In genomic region chr20:43530321-43531090, GRCh38 we compare ENCODE assay signal across 20 cellular contexts. TPM values are rescaled to one million over a fixed set of nuclear protein-coding genes. Genes with fewer than 3 reads are reported as not detected.
DNase-seq lines count a peak whose midpoint lies in the region; ATAC-seq, FAIRE-seq and TF ChIP-seq lines count a peak whose summit lies in the region.
"Had no signal": no experiment of that assay in that cellular context is flagged by ENCODE, and none has a peak within 500 bp of the region (broad histone marks: within the 10 kb centered on the region; RNA-seq: fewer than 3 reads in every experiment).

No MANE protein-coding gene starts in this region.

- H3K9me3 ChIP-seq in A549 (no peaks in the 10 kb centered on the region), endodermal cell (ENCODE audit: control insufficient read depth, low read length) (no peaks in the 10 kb centered on the region), left ventricle myocardium inferior (replicated peaks) (no peaks in the 10 kb centered on the region)
- H3K9me3 ChIP-seq: right lobe of liver, upper lobe of left lung had no signal

- no peak for TF ChIP-seq POLR2A in A549 (IDR thresholded peaks at IDR 0.05; ENCODE audit: low read length)

- POLR2A ChIA-PET in A549 (lab: Yijun Ruan, JAX) = interaction anchor here (0.6 kb wide), 2 partner anchors 70 to 79 kb away, joined by 4 to 7 read pairs; no protein-coding TSS in a partner anchor

- no peak overlapping the region for H3K9ac ChIP-seq in endodermal cell (ENCODE audit: extremely low read depth, low read length, poor library complexity, severe bottlenecking)

- DNase-seq in A549 (ENCODE audit: low read depth in 1 of 2, low spot score in 1 of 2) = peak in 1 of 2 experiments; percentile 16
- DNase-seq in M059J (ENCODE audit: low read depth) = peak; percentile 29
- no peak for DNase-seq in endodermal cell
- no peak for DNase-seq in nephron progenitor cell
- DNase-seq in middle frontal gyrus (ENCODE audit: extremely low spot score, low spot score) = no peak
- no peak for DNase-seq in left ventricle myocardium inferior
- DNase-seq: activated CD4-positive, alpha-beta T cell treated with anti-CD3 and anti-CD28 coated beads, Interleukin-2, amount 10 ng/mL, durations not matched to agents 24 days and 14 days; activated naive CD4-positive, alpha-beta T cell treated with Interleukin-2 at 50 U/mL for 16 hours; CD8-positive, alpha-beta T cell; cerebellar nuclear complex; mesendoderm; NCI-H1105; NCI-H774; stimulated activated naive CD4-positive, alpha-beta T cell treated with Interleukin-2 at 50 U/mL for 16 hours; SW 1271; upper lobe of left lung had no signal

- no peaks in the 10 kb centered on the region for H3K27me3 Mint-ChIP-seq in endodermal cell (ENCODE audit: insufficient read depth)
- peaks cover 9% of the 10 kb centered on the region for H3K27me3 Mint-ChIP-seq in nephron progenitor cell (ENCODE audit: low read depth, poor library complexity)

- H3K27me3 ChIP-seq in endodermal cell (ENCODE audit: control insufficient read depth, insufficient read depth, low read length, poor library complexity, severe bottlenecking) (no peaks in the 10 kb centered on the region), left ventricle myocardium inferior (ENCODE audit: low read depth) (no peaks in the 10 kb centered on the region)
- H3K27me3 ChIP-seq: right lobe of liver, upper lobe of left lung had no signal

- H3K27ac ChIP-seq in A549 (0 out of 6 replicates have a peak overlapping the region, but pooled peaks of 1 of the 2 experiments have one; percentile 37), endodermal cell (ENCODE audit: low read depth, low read length) (no peak overlapping the region), left ventricle myocardium inferior (replicated peaks) (no peak overlapping the region)
- H3K27ac ChIP-seq: right lobe of liver, RWPE1, upper lobe of left lung had no signal

- no peak for FAIRE-seq in A549 (lab: Jason Lieb, UNC)

- H3K36me3 Mint-ChIP-seq in endodermal cell (ENCODE audit: low read depth) (peaks cover 22% of the 10 kb centered on the region), nephron progenitor cell (ENCODE audit: low read depth) (peaks cover 4% of the 10 kb centered on the region)

- H3K4me3 Mint-ChIP-seq in endodermal cell (no peak overlapping the region), nephron progenitor cell (no peak overlapping the region)
- H3K4me3 Mint-ChIP-seq: activated CD4-positive, alpha-beta T cell treated with anti-CD3 and anti-CD28 coated beads, Interleukin-2, amount 10 ng/mL, durations not matched to agents 24 days and 14 days; CD8-positive, alpha-beta T cell had no signal

- H3K4me3 ChIP-seq in A549 = no peak overlapping the region
- no peak overlapping the region for H3K4me3 ChIP-seq in endodermal cell (ENCODE audit: low read length)
- no peak overlapping the region for H3K4me3 ChIP-seq in left ventricle myocardium inferior
- H3K4me3 ChIP-seq: right lobe of liver, upper lobe of left lung had no signal

- no peaks in the 10 kb centered on the region for H3K36me3 ChIP-seq in endodermal cell (ENCODE audit: control insufficient read depth, insufficient read depth, low read length)
- no peaks in the 10 kb centered on the region for H3K36me3 ChIP-seq in left ventricle myocardium inferior
- H3K36me3 ChIP-seq: right lobe of liver had no signal

- H3K27ac Mint-ChIP-seq in endodermal cell (no peak overlapping the region), nephron progenitor cell (peak overlapping the region; percentile 19)
- H3K27ac Mint-ChIP-seq: activated CD4-positive, alpha-beta T cell treated with anti-CD3 and anti-CD28 coated beads, Interleukin-2, amount 10 ng/mL, durations not matched to agents 24 days and 14 days; CD8-positive, alpha-beta T cell had no signal

- ATAC-seq in A549 (peak; percentile 48 to 49; a peak in 4 of 6 replicates), GM18907 (IDR thresholded peaks at IDR 0.05; ENCODE audit: unreplicated experiment) (no peak), HG02840 (IDR thresholded peaks at IDR 0.05; ENCODE audit: low FRiP score, unreplicated experiment) (no peak)
- ATAC-seq: CD8-positive, alpha-beta T cell had no signal

- 73% methylated on average over 13 of the region's 14 CpGs for WGBS in A549 (ENCODE audit: missing lambda C conversion rate)
- WGBS in endodermal cell (ENCODE audit: insufficient coverage in 1 of 2, insufficient read length in 1 of 2), 2 experiments = 92 to 93% methylated on average over 13 to 14 of the region's 14 CpGs

- no peak for TF ChIP-seq EP300 in A549 (IDR thresholded peaks at IDR 0.05)

- intact Hi-C loops in left ventricle myocardium inferior (cut with micrococcal nuclease) = no loop called here

- no peak for TF ChIP-seq RAD21 in A549 (conservative IDR thresholded peaks at IDR 0.05 in 1 of 2, IDR thresholded peaks at IDR 0.05 in 1 of 2)

- H3K4me1 ChIP-seq in A549 (peaks cover 11% of the 10 kb centered on the region; the same call in 2 of the 3 replicates), endodermal cell (ENCODE audit: control insufficient read depth, insufficient read depth, low read length) (no peaks in the 10 kb centered on the region), left ventricle myocardium inferior (no peaks in the 10 kb centered on the region)
- H3K4me1 ChIP-seq: right lobe of liver, upper lobe of left lung had no signal

- TF ChIP-seq CTCF in A549 (IDR thresholded peaks at IDR 0.05) (no peak), endodermal cell (conservative IDR thresholded peaks at IDR 0.05) (peak; percentile 16), nephron progenitor cell (IDR thresholded peaks at IDR 0.05) (no peak), left ventricle myocardium inferior (IDR thresholded peaks at IDR 0.05; ENCODE audit: borderline replicate concordance) (no peak)

- H3K4me1 Mint-ChIP-seq in endodermal cell (no peaks in the 10 kb centered on the region), nephron progenitor cell (no peaks in the 10 kb centered on the region)
- H3K4me1 Mint-ChIP-seq: activated CD4-positive, alpha-beta T cell treated with anti-CD3 and anti-CD28 coated beads, Interleukin-2, amount 10 ng/mL, durations not matched to agents 24 days and 14 days had no signal

- no peaks in the 10 kb centered on the region for H3K9me3 Mint-ChIP-seq in endodermal cell
- no peaks in the 10 kb centered on the region for H3K9me3 Mint-ChIP-seq in nephron progenitor cell
- H3K9me3 Mint-ChIP-seq: activated CD4-positive, alpha-beta T cell treated with anti-CD3 and anti-CD28 coated beads, Interleukin-2, amount 10 ng/mL, durations not matched to agents 24 days and 14 days; CD8-positive, alpha-beta T cell had no signal

- no peak overlapping the region for H3K4me2 ChIP-seq in A549

- CTCF ChIA-PET in A549 (lab: Yijun Ruan, JAX) = interaction anchor here (0.5 to 6.4 kb wide), 7 partner anchors 9 to 856 kb away, joined by 3 to 55 read pairs (median 3); no protein-coding TSS in a partner anchor

TF ChIP-seq in A549, 52 proteins besides CTCF, POLR2A, EP300 and RAD21:
- TF ChIP-seq HES2 (IDR thresholded peaks at IDR 0.05) = no peak
- TF ChIP-seq BHLHE40 (IDR thresholded peaks at IDR 0.05; ENCODE audit: low read depth, low read length) = no peak
- no peak for TF ChIP-seq PHF8 (IDR thresholded peaks at IDR 0.05; ENCODE audit: borderline replicate concordance, low read depth)
- TF ChIP-seq CHD4 (IDR thresholded peaks at IDR 0.05; ENCODE audit: borderline replicate concordance) = no peak
- no peak for TF ChIP-seq MAX (IDR thresholded peaks at IDR 0.05)
- no peak for TF ChIP-seq CBX8 (IDR thresholded peaks at IDR 0.05)
- no peak for TF ChIP-seq NFE2L2 (conservative IDR thresholded peaks at IDR 0.05; ENCODE audit: low read length)
- no peak for TF ChIP-seq CEBPB (IDR thresholded peaks at IDR 0.05)
- no peak for TF ChIP-seq SMC3 (IDR thresholded peaks at IDR 0.05)
- TF ChIP-seq RNF2 (IDR thresholded peaks at IDR 0.05; ENCODE audit: borderline replicate concordance, low read depth) = no peak
- TF ChIP-seq HDAC2 (IDR thresholded peaks at IDR 0.05) = no peak
- no peak for TF ChIP-seq MAFK (IDR thresholded peaks at IDR 0.05; ENCODE audit: partially characterized antibody)
- no peak for TF ChIP-seq RCOR1 (IDR thresholded peaks at IDR 0.05; ENCODE audit: low read depth, low read length)
- TF ChIP-seq FOXS1 (CRISPR knock-in tag; IDR thresholded peaks at IDR 0.05) = no peak

RNA-seq across cellular contexts. Expression of gene L3MBTL1, which starts 23.0 kb away (rescaled TPM):
- polyA plus RNA-seq in A549 (2011; rRNA removed) (2.5 and 3.6 TPM in 2 replicates), A549 (2017; fragmentation: RNase III; extraction: RNeasy Plus Mini Kit Qiagen cat#74134 plus additional on column Dnase treatment) (2.8 to 3.8 TPM (median 3.7 TPM) in 3 replicates)
- polyA plus RNA-seq in A549 (2012; cell fraction: cytosol; rRNA removed) = 2.3 and 2.6 TPM in 2 replicates
- 21.1 and 23.1 TPM in 2 replicates for polyA plus RNA-seq in A549 (2012; cell fraction: nucleus; rRNA removed)
- 3.9 and 4.5 TPM in 2 replicates for polyA minus RNA-seq in A549 (2011; rRNA and poly(A)+ RNA removed)
- total RNA-seq in M059J (2014; rRNA removed; shearing (Covaris generic)) = 1.3 and 6.0 TPM in 2 replicates
- total RNA-seq in endodermal cell (10 to 100 TPM; 38.4 to 57.6 TPM), left ventricle myocardium inferior (4.0 TPM)
- polyA plus RNA-seq in endodermal cell (2013, experiment 1 of 2) = 14.3 TPM
- polyA plus RNA-seq in endodermal cell (2013, experiment 2 of 2) = 12.5 TPM

RNA-seq across cellular contexts. Expression of gene SGK2, which starts 28.3 kb away (rescaled TPM):
- polyA plus RNA-seq in A549 (2011; rRNA removed) (9.4 and 10.4 TPM in 2 replicates), A549 (2017; fragmentation: RNase III; extraction: RNeasy Plus Mini Kit Qiagen cat#74134 plus additional on column Dnase treatment) (11.4 to 12.2 TPM (median 11.8 TPM) in 3 replicates)
- polyA plus RNA-seq in A549 (2012; cell fraction: cytosol; rRNA removed) = 7.5 and 9.5 TPM in 2 replicates
- 15.0 and 17.6 TPM in 2 replicates for polyA plus RNA-seq in A549 (2012; cell fraction: nucleus; rRNA removed)
- 19.4 and 20.2 TPM in 2 replicates for polyA minus RNA-seq in A549 (2011; rRNA and poly(A)+ RNA removed)
- total RNA-seq in M059J (2014; rRNA removed; shearing (Covaris generic)) = not detected in 2 replicates
- total RNA-seq in endodermal cell (1 to 10 TPM; 1.6 to 5.3 TPM), left ventricle myocardium inferior (0.30 TPM)
- polyA plus RNA-seq in endodermal cell (2013, experiment 1 of 2) = 1.9 TPM
- 2.3 TPM for polyA plus RNA-seq in endodermal cell (2013, experiment 2 of 2)

Comparison
In these comparisons a context has a peak if more than half of its experiments do, and no peak if none do; other contexts are left out.
1. ATAC-seq: peak in A549 (2 of 2); none in GM18907 (single experiment) and HG02840 (single experiment).